Comparison of ENCODE assay signal across 21 cellular contexts in the genomic region with DNA sequence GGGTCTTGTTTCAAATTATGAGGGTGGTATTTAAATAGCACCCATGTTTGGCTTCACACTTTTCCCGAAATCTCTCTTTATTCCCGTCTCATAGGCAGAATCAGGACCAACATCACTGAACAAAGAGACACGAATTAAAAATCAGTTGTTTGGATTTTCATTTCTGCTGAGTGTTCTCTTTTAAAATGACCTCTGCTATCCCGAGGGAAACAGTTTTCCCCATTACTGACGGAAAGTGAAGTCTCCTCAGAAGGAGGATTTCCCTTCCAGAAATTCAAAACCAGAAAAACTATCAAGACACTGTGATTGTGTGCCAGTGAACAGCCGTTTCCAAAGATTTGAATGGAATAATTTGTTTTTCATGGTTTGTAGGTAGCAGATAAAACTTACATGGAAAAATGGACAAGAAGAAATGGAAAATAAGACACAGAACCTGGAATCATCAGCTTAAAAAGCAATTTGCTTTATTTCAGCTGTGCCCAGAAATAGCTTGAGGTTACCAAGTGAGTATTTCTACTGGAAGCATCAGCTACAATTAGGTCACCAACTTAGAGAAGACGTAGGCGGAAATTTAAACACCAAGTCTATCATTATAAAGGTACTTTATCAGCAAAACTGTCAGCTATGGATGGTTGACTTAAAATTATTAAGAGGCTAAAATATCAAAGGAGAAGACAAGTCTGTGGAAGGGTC.
DNase-seq lines count a peak whose midpoint lies in the region; ATAC-seq, FAIRE-seq and TF ChIP-seq lines count a peak whose summit lies in the region.
"Had no signal": no experiment of that assay in that cellular context is flagged by ENCODE, and none has a peak within 500 bp of the region (broad histone marks: within the 10 kb centered on the region; RNA-seq: fewer than 3 reads in every experiment).

No MANE protein-coding gene starts in this region.

- H3K4me1 ChIP-seq in HEK293 (ENCODE audit: control insufficient read depth, insufficient read depth, low read length), result peaks cover 7% of the 10 kb centered on the region
- peaks cover 21% of the 10 kb centered on the region for H3K4me1 ChIP-seq in astrocyte (ENCODE audit: insufficient read depth, low read length)
- no peaks in the 10 kb centered on the region for H3K4me1 ChIP-seq in right lobe of liver
- H3K4me1 ChIP-seq: BE2C had no signal

- intact Hi-C loops in right lobe of liver (cut with DNase I), result no loop called here

- no peak for ATAC-seq in right lobe of liver
- ATAC-seq in HG02571 (IDR thresholded peaks at IDR 0.05; ENCODE audit: unreplicated experiment), result no peak
- ATAC-seq: GM12878 had no signal

- no peaks in the 10 kb centered on the region for H3K79me2 ChIP-seq in astrocyte (ENCODE audit: insufficient read depth, low read length)

- no peak overlapping the region for H3K9ac ChIP-seq in astrocyte (ENCODE audit: low read length)
- H3K9ac ChIP-seq: KMS-11 had no signal

- 70% methylated on average over 8 of the region's 8 CpGs for WGBS in right lobe of liver (ENCODE audit: insufficient coverage, low coverage, low lambda C conversion rate, missing lambda C conversion rate)

- H3K36me3 Mint-ChIP-seq in astrocyte (ENCODE audit: low read depth, unreplicated experiment), result peaks cover 7% of the 10 kb centered on the region

- H3K36me3 ChIP-seq in HEK293 (ENCODE audit: control insufficient read depth in 2 of 2, insufficient read depth in 1 of 2, low read length in 2 of 2) (no peaks in the 10 kb centered on the region), astrocyte (ENCODE audit: insufficient read depth, low read length) (no peaks in the 10 kb centered on the region), right lobe of liver (no peaks in the 10 kb centered on the region)
- H3K36me3 ChIP-seq: BE2C had no signal

- H2AFZ ChIP-seq in astrocyte (ENCODE audit: low read depth, low read length), result no peak overlapping the region

- peak in 2 of 3 experiments; percentile 10 to 36 for DNase-seq in NCI-H1417 (lab: John Stamatoyannopoulos, UW)
- no peak for DNase-seq in NCI-H1417 treated with DMSO at 0.1 percent for 48 hours (lab: John Stamatoyannopoulos, UW)
- DNase-seq in astrocyte (ENCODE audit: low read depth), result peak; percentile 55
- peak; percentile 20 for DNase-seq in putamen (ENCODE audit: low spot score)
- no peak for DNase-seq in KBM-7
- no peak for DNase-seq in right lobe of liver
- DNase-seq: BE2C; CD4-positive, alpha-beta memory T cell; GDM1; GOT3; NCI-H1048; NCI-H2081 treated with DMSO at 0.1 percent for 48 hours; NCI-H2227 treated with DMSO at 0.1 percent for 48 hours; NCI-H526; SIG-M5 had no signal

- H3K4me1 Mint-ChIP-seq in astrocyte (ENCODE audit: low read depth, unreplicated experiment), result peaks cover 45% of the 10 kb centered on the region

- no peak overlapping the region for H3K4me2 ChIP-seq in astrocyte (ENCODE audit: low read length)
- H3K4me2 ChIP-seq: KMS-11 had no signal

- CTCF ChIA-PET in HEK293 (lab: Yijun Ruan, JAX), result interaction anchor here (1.7 kb wide), 1 partner anchor 859 kb away, joined by 3 read pairs; no protein-coding TSS in a partner anchor

- no peak overlapping the region for H3K4me3 Mint-ChIP-seq in astrocyte (ENCODE audit: unreplicated experiment)

- no peaks in the 10 kb centered on the region for H3K27me3 ChIP-seq in astrocyte (ENCODE audit: insufficient read depth, low read length)
- no peaks in the 10 kb centered on the region for H3K27me3 ChIP-seq in right lobe of liver
- H3K27me3 ChIP-seq: BE2C had no signal

- H3K27me3 Mint-ChIP-seq in astrocyte (ENCODE audit: low read depth, unreplicated experiment), result no peaks in the 10 kb centered on the region
- H3K27me3 Mint-ChIP-seq: CD4-positive, alpha-beta memory T cell had no signal

- H3K9me3 ChIP-seq in HEK293 (ENCODE audit: control insufficient read depth, insufficient read depth, low read depth, low read length) (no peaks in the 10 kb centered on the region), astrocyte (ENCODE audit: insufficient read depth, low read depth, low read length) (no peaks in the 10 kb centered on the region), right lobe of liver (no peaks in the 10 kb centered on the region)
- H3K9me3 ChIP-seq: BE2C had no signal

- in situ Hi-C loops in KBM-7 (cut with MboI; ENCODE audit: low pct_unique_long_range_greater_than_20kb, low sequenced_read_pairs), result no loop called here

- H3K4me3 ChIP-seq in HEK293 (ENCODE audit: low read depth, low read length), result no peak overlapping the region
- no peak overlapping the region for H3K4me3 ChIP-seq in astrocyte (ENCODE audit: insufficient read depth, low read depth, low read length)
- H3K4me3 ChIP-seq in right lobe of liver, result no peak overlapping the region
- H3K4me3 ChIP-seq: GM12878 had no signal

- H3K27ac ChIP-seq in HEK293 (ENCODE audit: extremely low read depth, low read depth, low read length) (no peak overlapping the region), astrocyte (ENCODE audit: low read depth, low read length) (no peak overlapping the region), right lobe of liver (no peak overlapping the region)
- H3K27ac ChIP-seq: 22Rv1, KMS-11 had no signal

- FAIRE-seq in astrocyte (lab: Jason Lieb, UNC), result no peak
- FAIRE-seq: D721Med, GM12878 had no signal

- no peak for TF ChIP-seq POLR2A in right lobe of liver (IDR thresholded peaks at IDR 0.05)

- H3K27ac Mint-ChIP-seq in astrocyte (ENCODE audit: unreplicated experiment), result peak overlapping the region; percentile 17

- TF ChIP-seq CTCF in HEK293 (tag by site-specific recombination; IDR thresholded peaks at IDR 0.05), result no peak
- TF ChIP-seq CTCF in astrocyte (IDR thresholded peaks at IDR 0.05; ENCODE audit: insufficient read depth, low read depth, low read length), result no peak
- TF ChIP-seq CTCF in right lobe of liver (IDR thresholded peaks at IDR 0.05), result no peak

- no peaks in the 10 kb centered on the region for H3K9me3 Mint-ChIP-seq in astrocyte (ENCODE audit: unreplicated experiment)
- H3K9me3 Mint-ChIP-seq: CD4-positive, alpha-beta memory T cell had no signal

- POLR2A ChIA-PET in HEK293 (lab: Yijun Ruan, JAX), result no interaction called here

- no peaks in the 10 kb centered on the region for H4K20me1 ChIP-seq in astrocyte (ENCODE audit: insufficient read depth, low read length)

TF ChIP-seq in HEK293, 187 proteins besides CTCF, POLR2A, EP300 and RAD21 (continues in another document):
- TF ChIP-seq ZNF155 (tag by site-specific recombination; IDR thresholded peaks at IDR 0.05) (no peak), ZFHX2 (tag by site-specific recombination; conservative IDR thresholded peaks at IDR 0.05) (0 out of 2 replicates have a peak, but pooled peaks have one; percentile 25), ZNF239 (tag by site-specific recombination; IDR thresholded peaks at IDR 0.05) (no peak), ZNF621 (tag by site-specific recombination; IDR thresholded peaks at IDR 0.05) (no peak), ZNF600 (tag by site-specific recombination; IDR thresholded peaks at IDR 0.05) (no peak), ZNF433 (tag by site-specific recombination; IDR thresholded peaks at IDR 0.05; ENCODE audit: low read depth) (no peak), ZNF202 (tag by site-specific recombination; IDR thresholded peaks at IDR 0.05; ENCODE audit: borderline replicate concordance) (no peak), YY1 (tag by site-specific recombination; IDR thresholded peaks at IDR 0.05) (no peak), FEZF1 (tag by site-specific recombination; IDR thresholded peaks at IDR 0.05) (no peak), GLIS1 (tag by site-specific recombination; IDR thresholded peaks at IDR 0.05) (no peak), ZNF571 (tag by site-specific recombination; IDR thresholded peaks at IDR 0.05) (no peak), ZNF121 (tag by site-specific recombination; IDR thresholded peaks at IDR 0.05) (no peak), ZNF16 (tag by site-specific recombination; IDR thresholded peaks at IDR 0.05; ENCODE audit: low read depth) (no peak), ZNF302 (tag by site-specific recombination; IDR thresholded peaks at IDR 0.05; ENCODE audit: low read depth) (no peak)
- TF ChIP-seq, protein P1, sequence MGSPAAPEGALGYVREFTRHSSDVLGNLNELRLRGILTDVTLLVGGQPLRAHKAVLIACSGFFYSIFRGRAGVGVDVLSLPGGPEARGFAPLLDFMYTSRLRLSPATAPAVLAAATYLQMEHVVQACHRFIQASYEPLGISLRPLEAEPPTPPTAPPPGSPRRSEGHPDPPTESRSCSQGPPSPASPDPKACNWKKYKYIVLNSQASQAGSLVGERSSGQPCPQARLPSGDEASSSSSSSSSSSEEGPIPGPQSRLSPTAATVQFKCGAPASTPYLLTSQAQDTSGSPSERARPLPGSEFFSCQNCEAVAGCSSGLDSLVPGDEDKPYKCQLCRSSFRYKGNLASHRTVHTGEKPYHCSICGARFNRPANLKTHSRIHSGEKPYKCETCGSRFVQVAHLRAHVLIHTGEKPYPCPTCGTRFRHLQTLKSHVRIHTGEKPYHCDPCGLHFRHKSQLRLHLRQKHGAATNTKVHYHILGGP (tag by site-specific recombination; IDR thresholded peaks at IDR 0.05), result no peak
- TF ChIP-seq, protein P2, sequence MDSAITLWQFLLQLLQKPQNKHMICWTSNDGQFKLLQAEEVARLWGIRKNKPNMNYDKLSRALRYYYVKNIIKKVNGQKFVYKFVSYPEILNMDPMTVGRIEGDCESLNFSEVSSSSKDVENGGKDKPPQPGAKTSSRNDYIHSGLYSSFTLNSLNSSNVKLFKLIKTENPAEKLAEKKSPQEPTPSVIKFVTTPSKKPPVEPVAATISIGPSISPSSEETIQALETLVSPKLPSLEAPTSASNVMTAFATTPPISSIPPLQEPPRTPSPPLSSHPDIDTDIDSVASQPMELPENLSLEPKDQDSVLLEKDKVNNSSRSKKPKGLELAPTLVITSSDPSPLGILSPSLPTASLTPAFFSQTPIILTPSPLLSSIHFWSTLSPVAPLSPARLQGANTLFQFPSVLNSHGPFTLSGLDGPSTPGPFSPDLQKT (IDR thresholded peaks at IDR 0.05; ENCODE audit: borderline replicate concordance, low read depth, low read length), result no peak

Comparison
In these comparisons a context has a peak if more than half of its experiments do, and no peak if none do; other contexts are left out.
1. DNase-seq: peak in NCI-H1417 (2 of 3), astrocyte (single experiment) and putamen (single experiment); none in NCI-H1417 treated with DMSO at 0.1 percent for 48 hours (single experiment), KBM-7 (single experiment) and right lobe of liver (0 of 3).